Comparison of ENCODE assay signal across 1 cellular context in the genomic region with DNA sequence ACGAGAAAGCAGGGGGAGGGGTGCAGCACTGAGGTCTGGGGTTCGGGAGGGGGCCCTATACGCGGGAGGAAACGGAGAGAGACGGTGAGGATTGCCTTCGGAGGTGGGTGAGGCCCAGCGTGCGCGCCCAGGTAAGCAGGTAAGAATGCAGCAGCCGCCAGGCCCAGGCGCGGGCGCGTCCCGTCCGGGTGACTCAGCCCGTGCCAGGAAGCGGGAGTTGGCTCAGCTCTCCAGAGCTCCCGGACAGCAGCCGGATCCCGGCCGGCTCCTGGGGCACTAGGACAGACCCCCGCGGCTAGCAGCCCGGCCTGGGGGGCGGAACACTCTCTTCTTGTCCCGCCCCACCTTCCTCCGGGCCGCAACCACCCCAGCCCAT.
TF ChIP-seq lines count a peak whose summit lies in the region.

No MANE protein-coding gene starts in this region.

TF ChIP-seq in HCT116, 20 proteins besides CTCF, POLR2A, EP300 and RAD21 (continued from another document):
- TF ChIP-seq MAX (IDR thresholded peaks at IDR 0.05) (peak; percentile 87), POLR2AphosphoS5 (IDR thresholded peaks at IDR 0.05; ENCODE audit: low read depth, low read length) (peak; percentile 92), TCF7L2 (IDR thresholded peaks at IDR 0.05; ENCODE audit: borderline replicate concordance, extremely low read depth, insufficient read depth, insufficient read length) (no peak), FOSL1 (IDR thresholded peaks at IDR 0.05; ENCODE audit: low read depth) (peak; percentile 71), JUND (IDR thresholded peaks at IDR 0.05) (peak; percentile 82), CEBPB (IDR thresholded peaks at IDR 0.05; ENCODE audit: low read depth) (no peak; the same call in 1 of the 2 replicates), SIN3A (IDR thresholded peaks at IDR 0.05; ENCODE audit: low read depth) (0 out of 2 replicates have a peak, but pooled peaks have one; percentile 53)
TF ChIP-seq in HCT116: peak in this region for 6.
